Comparison of ENCODE assay signal across 7 cellular contexts in the genomic region with DNA sequence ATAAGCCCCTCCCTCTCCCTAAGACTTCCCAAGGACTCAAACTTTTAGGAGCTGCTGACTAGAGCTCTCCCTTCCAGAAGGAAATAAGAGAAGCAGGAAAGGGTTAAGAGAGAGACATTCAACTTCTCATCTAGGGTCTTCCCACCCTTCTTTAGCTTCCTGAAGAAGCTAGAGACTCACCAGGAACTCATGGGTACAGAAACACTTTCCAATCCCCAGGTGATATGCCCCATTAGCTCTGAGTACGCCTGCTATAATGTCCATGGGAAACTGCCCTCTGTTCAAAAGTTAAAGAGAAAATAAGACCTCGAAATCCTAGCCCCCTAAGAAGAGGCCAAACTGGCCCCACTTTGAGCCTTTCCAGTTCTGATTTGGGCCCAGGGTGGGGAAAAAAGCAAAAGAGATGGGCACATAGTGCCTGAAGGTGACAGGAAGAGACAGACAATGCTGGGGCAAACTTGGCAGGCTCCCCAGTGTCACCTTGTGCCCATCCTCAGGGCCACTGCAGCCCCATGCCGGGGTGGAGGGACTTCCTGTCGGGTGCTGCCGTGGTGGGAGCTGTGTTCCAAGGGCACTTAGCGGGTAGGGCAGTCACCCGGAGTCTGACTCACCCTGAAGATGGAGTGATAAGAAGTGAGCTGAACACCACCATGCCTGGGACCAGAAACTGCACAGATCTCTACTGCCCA. TPM values are rescaled to one million over a fixed set of nuclear protein-coding genes. Genes with fewer than 3 reads are reported as not detected.
A peak's percentile ranks its signal among the peaks of the same experiment; 100 is the strongest.
DNase-seq lines count a peak whose midpoint lies in the region; ATAC-seq and TF ChIP-seq lines count a peak whose summit lies in the region.

No MANE protein-coding gene starts in this region.

- H3K27ac Mint-ChIP-seq in activated T-helper 17 cell treated with anti-CD3 and anti-CD28 coated beads, Interleukin-2, amount 50 U/mL, for 72 hours: peak overlapping the region; percentile 94

- H3K36me3 Mint-ChIP-seq in activated T-helper 17 cell treated with anti-CD3 and anti-CD28 coated beads, Interleukin-2, amount 50 U/mL, for 72 hours (ENCODE audit: low read depth): peaks cover 47% of the 10 kb centered on the region

- H3K4me1 ChIP-seq in Peyer's patch (peaks cover 22 to 91% (median 43%) of the 10 kb centered on the region in 4 donors), right cardiac atrium (ENCODE audit: control insufficient read depth, insufficient read depth, low read length) (peaks cover 59% of the 10 kb centered on the region)

- peak in 2 of 3 donors; percentile 82 to 84 for DNase-seq in Peyer's patch
- DNase-seq in right cardiac atrium: peak in 2 of 3 donors; percentile 53 to 75
- peak in 2 of 3 experiments; percentile 34 to 59 for DNase-seq in stimulated activated CD4-positive, alpha-beta T cell treated with anti-CD3 and anti-CD28 coated beads, TNF-alpha, amount 100 ng/mL, for 24 hours (ENCODE audit: low read depth in 3 of 3)
- DNase-seq in Kasumi-1 (lab: John Stamatoyannopoulos, UW): no peak
- DNase-seq in DMS153 (lab: John Stamatoyannopoulos, UW): no peak
- DNase-seq in iPS-NIHi11 (ENCODE audit: low spot score): no peak

- H3K27me3 ChIP-seq in Peyer's patch (no peaks in the 10 kb centered on the region), right cardiac atrium (ENCODE audit: control insufficient read depth, insufficient read depth) (no peaks in the 10 kb centered on the region)

- H3K4me3 ChIP-seq in Peyer's patch (peak overlapping the region in 1 of 4 donors; percentile 12), right cardiac atrium (ENCODE audit: low read length) (no peak overlapping the region)

- peak overlapping the region; percentile 55 to 90 (median 84) for H3K27ac ChIP-seq in Peyer's patch
- peak overlapping the region; percentile 87 for H3K27ac ChIP-seq in right cardiac atrium (ENCODE audit: low read length)

- H3K36me3 ChIP-seq in Peyer's patch: no peaks in the 10 kb centered on the region

- no peak for TF ChIP-seq CTCF in Peyer's patch (IDR thresholded peaks at IDR 0.05)

- 47% methylated on average over 7 of the region's 7 CpGs for WGBS in right cardiac atrium

- peak in 1 of 2 donors; percentile 26 for TF ChIP-seq POLR2A in Peyer's patch (IDR thresholded peaks at IDR 0.05)

- H3K4me1 Mint-ChIP-seq in activated T-helper 17 cell treated with anti-CD3 and anti-CD28 coated beads, Interleukin-2, amount 50 U/mL, for 72 hours: peaks cover 64% of the 10 kb centered on the region

- ATAC-seq in activated T-helper 17 cell treated with anti-CD3 and anti-CD28 coated beads, Interleukin-2, amount 50 U/mL, for 72 hours (replicated peaks): peak; percentile 69
- peak; percentile 12 to 20 for ATAC-seq in right cardiac atrium

- H3K9me3 Mint-ChIP-seq in activated T-helper 17 cell treated with anti-CD3 and anti-CD28 coated beads, Interleukin-2, amount 50 U/mL, for 72 hours: no peaks in the 10 kb centered on the region

- no peaks in the 10 kb centered on the region for H3K9me3 ChIP-seq in Peyer's patch
- H3K9me3 ChIP-seq in right cardiac atrium (ENCODE audit: control insufficient read depth, low read length): no peaks in the 10 kb centered on the region

- peak overlapping the region; percentile 78 for H3K4me3 Mint-ChIP-seq in activated T-helper 17 cell treated with anti-CD3 and anti-CD28 coated beads, Interleukin-2, amount 50 U/mL, for 72 hours

- intact Hi-C loops in right cardiac atrium (cut with DNase I): no loop called here

- no peaks in the 10 kb centered on the region for H3K27me3 Mint-ChIP-seq in activated T-helper 17 cell treated with anti-CD3 and anti-CD28 coated beads, Interleukin-2, amount 50 U/mL, for 72 hours

RNA-seq across cellular contexts. Expression of a gene that starts 29.5 kb away (rescaled TPM):
- total RNA-seq in Peyer's patch: 10 to 100 TPM; 41.7 to 90.0 (median 59.2) TPM
- 10 to 100 TPM; 46.9 to 59.8 TPM for total RNA-seq in activated T-helper 17 cell treated with anti-CD3 and anti-CD28 coated beads, Interleukin-2, amount 50 U/mL, for 72 hours
- 10 to 100 TPM; 31.2 to 37.7 (median 34.2) TPM for total RNA-seq in right cardiac atrium
- polyA plus RNA-seq in right cardiac atrium: 58.0 TPM

RNA-seq across cellular contexts. Expression of a gene that starts 32.5 kb away (rescaled TPM):
- 100 to 1,000 TPM; 111 to 304 (median 229) TPM for total RNA-seq in Peyer's patch
- total RNA-seq in activated T-helper 17 cell treated with anti-CD3 and anti-CD28 coated beads, Interleukin-2, amount 50 U/mL, for 72 hours: 100 to 1,000 TPM; 140 to 169 TPM
- 10 to 100 TPM; 15.9 to 20.1 (median 17.3) TPM for total RNA-seq in right cardiac atrium
- polyA plus RNA-seq in right cardiac atrium: 13.7 TPM

Comparison
In these comparisons a context has a peak if more than half of its experiments do, and no peak if none do; other contexts are left out.
1. DNase-seq: peak in Peyer's patch (2 of 3), right cardiac atrium (2 of 3) and stimulated activated CD4-positive, alpha-beta T cell treated with anti-CD3 and anti-CD28 coated beads, TNF-alpha, amount 100 ng/mL, for 24 hours (2 of 3); none in Kasumi-1 (0 of 2), DMS153 (single experiment) and iPS-NIHi11 (single experiment).
2. RNA of a gene that starts 32.5 kb away (total RNA-seq): 111 to 304 TPM in Peyer's patch and 140 to 169 TPM in activated T-helper 17 cell treated with anti-CD3 and anti-CD28 coated beads, Interleukin-2, amount 50 U/mL, for 72 hours; 15.9 to 20.1 TPM in right cardiac atrium; every median in the first group is over 4 times any median in the second.